In the genomic region with DNA sequence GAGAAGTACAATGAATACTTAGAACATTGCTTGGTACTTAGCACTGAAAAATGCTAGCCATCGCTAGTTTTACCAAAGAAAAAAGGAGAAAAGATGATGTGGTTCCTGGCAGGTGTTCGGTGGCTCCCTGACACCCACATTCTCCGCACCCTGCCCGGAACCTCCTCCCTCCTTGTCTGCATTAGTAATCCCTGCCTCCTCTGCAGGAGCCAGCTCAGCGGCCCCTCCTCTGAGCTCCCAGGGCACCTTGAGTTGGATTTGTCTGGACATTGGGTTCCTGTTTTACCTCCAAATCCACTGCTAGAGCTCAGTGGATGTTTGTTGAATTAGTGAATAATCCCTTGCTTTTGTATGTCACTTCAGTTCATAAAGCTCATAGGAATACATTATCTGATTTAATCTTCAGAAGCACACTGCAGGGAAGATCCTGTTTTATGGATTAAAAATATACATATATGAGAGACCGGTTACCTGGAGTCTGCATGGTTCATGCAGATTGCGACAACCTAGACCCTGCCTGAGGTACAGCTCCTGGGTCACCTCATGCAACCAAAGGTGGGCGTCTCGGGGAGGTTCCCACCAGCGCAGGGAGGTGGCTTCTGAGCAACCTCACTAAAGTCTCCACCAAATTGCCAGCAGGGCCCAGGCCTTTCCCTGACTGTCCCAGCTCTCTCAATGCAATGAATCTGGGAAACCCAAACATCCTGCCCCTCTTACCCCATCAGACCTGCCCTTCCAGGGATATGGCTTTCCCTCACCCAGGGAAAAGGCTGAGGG, we compare ENCODE assay signal across 16 cellular contexts. TPM values are rescaled to one million over a fixed set of nuclear protein-coding genes. Genes with fewer than 3 reads are reported as not detected.
DNase-seq lines count a peak whose midpoint lies in the region; ATAC-seq, FAIRE-seq and TF ChIP-seq lines count a peak whose summit lies in the region.
"Had no signal": no experiment of that assay in that cellular context is flagged by ENCODE, and none has a peak within 500 bp of the region (broad histone marks: within the 10 kb centered on the region; RNA-seq: fewer than 3 reads in every experiment).

No MANE protein-coding gene starts in this region.

- no peaks in the 10 kb centered on the region for H3K36me3 ChIP-seq in K562 (ENCODE audit: control insufficient read depth, insufficient read depth, low read length)
- no peaks in the 10 kb centered on the region for H3K36me3 ChIP-seq in tibial artery
- H3K36me3 ChIP-seq: colonic mucosa, right atrium auricular region, thoracic aorta had no signal

- POLR2A ChIA-PET in T-cell (lab: Charles Lee) = no interaction called here
- POLR2A ChIA-PET in K562 (lab: Yijun Ruan, JAX) = interaction anchor here (0.6 to 1.2 kb wide), 7 partner anchors 8 to 23 kb away, joined by 3 to 4 read pairs (median 3); no protein-coding TSS in a partner anchor

- H2AFZ ChIP-seq in K562 (ENCODE audit: low read depth, low read length) = no peak overlapping the region

- CTCF ChIA-PET in T-cell (lab: Charles Lee) = no interaction called here
- CTCF ChIA-PET in K562 (lab: Yijun Ruan, JAX; ENCODE audit: low intra/inter-chr PET ratio) = no interaction called here

- H3K4me3 ChIP-seq in K562 (no peak overlapping the region), tibial artery (no peak overlapping the region)
- H3K4me3 ChIP-seq: colonic mucosa, right atrium auricular region, thoracic aorta had no signal

- H3K27me3 ChIP-seq in K562 (ENCODE audit: control insufficient read depth in 2 of 2, insufficient read depth in 2 of 2, low read length in 2 of 2) (peaks cover 2 to 5% of the 10 kb centered on the region in 2 experiments; a peak in 1 of 5 replicates), tibial artery (peaks cover 0 to 16% of the 10 kb centered on the region in 2 donors)
- H3K27me3 ChIP-seq: colonic mucosa, right atrium auricular region had no signal

- H3K9me3 ChIP-seq in K562 (replicated peaks; ENCODE audit: control insufficient read depth, insufficient read depth, low read depth, low read length) (no peaks in the 10 kb centered on the region), tibial artery (no peaks in the 10 kb centered on the region)
- H3K9me3 ChIP-seq: colonic mucosa, right atrium auricular region, thoracic aorta had no signal

- H3K27me3 Mint-ChIP-seq in T-cell = no peaks in the 10 kb centered on the region

- H3K27ac ChIP-seq in K562 (ENCODE audit: extremely low read depth, low read depth, low read length) = no peak overlapping the region
- H3K27ac ChIP-seq in tibial artery = no peak overlapping the region
- H3K27ac ChIP-seq: colonic mucosa, right atrium auricular region, thoracic aorta had no signal

- TF ChIP-seq POLR2A in K562 (conservative IDR thresholded peaks at IDR 0.05) = no peak
- no peak for TF ChIP-seq POLR2A in GM12892 (IDR thresholded peaks at IDR 0.05; ENCODE audit: low read depth, low read length)

- no peaks in the 10 kb centered on the region for H3K36me3 Mint-ChIP-seq in T-cell

- DNase-seq in D721Med (ENCODE audit: insufficient read length, low spot score) (peak; percentile 68), T-cell (no peak), K562 (ENCODE audit: extremely low read depth in 1 of 4, low spot score in 3 of 4) (peak in 1 of 4 experiments; percentile 27), posterior cingulate gyrus (peak in 8 of 10 donors; percentile 26 to 92 (median 60)), NCI-H1048 (lab: John Stamatoyannopoulos, UW) (no peak), tibial artery (no peak), GM12892 (ENCODE audit: insufficient read length) (no peak)
- DNase-seq: colonic mucosa, IMR-90, NCI-H1694, NCI-H526, SIG-M5 had no signal

- 10% methylated on average over 10 of the region's 10 CpGs for WGBS in K562 (ENCODE audit: insufficient coverage, low coverage, missing lambda C conversion rate)

- no peaks in the 10 kb centered on the region for H4K20me1 ChIP-seq in K562 (replicated peaks; ENCODE audit: control insufficient read depth, insufficient read depth, low read length)

- no peaks in the 10 kb centered on the region for H3K79me2 ChIP-seq in K562 (ENCODE audit: control insufficient read depth, insufficient read depth, low read length)

- ATAC-seq in T-cell (replicated peaks in 1 of 4) (peak in 3 of 4 experiments; percentile 18 to 23 (median 22)), K562 (peak; percentile 56), GM21390 (IDR thresholded peaks at IDR 0.05; ENCODE audit: unreplicated experiment) (no peak)

- no peak for TF ChIP-seq EP300 in K562 (IDR thresholded peaks at IDR 0.05; ENCODE audit: low read length)

- H3K4me2 ChIP-seq in K562 (ENCODE audit: insufficient read depth, low read length) = no peak overlapping the region

- TF ChIP-seq CTCF in D721Med (IDR thresholded peaks at IDR 0.05; ENCODE audit: insufficient read depth, missing control alignments) (no peak), K562 (IDR thresholded peaks at IDR 0.05 in 2 of 3, conservative IDR thresholded peaks at IDR 0.05 in 1 of 3; ENCODE audit: insufficient read depth in 2 of 3, low read depth in 1 of 3, low read length in 3 of 3) (no peak), tibial artery (IDR thresholded peaks at IDR 0.05) (no peak)

- no peaks in the 10 kb centered on the region for H3K9me3 Mint-ChIP-seq in T-cell

- no peak for TF ChIP-seq RAD21 in K562 (CRISPR knock-in tag; conservative IDR thresholded peaks at IDR 0.05 in 1 of 2, IDR thresholded peaks at IDR 0.05 in 1 of 2)

- BruUV-seq in K562 (replicated peaks; lab: Mats Ljungman, UMichigan) = no TSS peak

- intact Hi-C loops in K562 (cut with micrococcal nuclease) (no loop called here), posterior cingulate gyrus (cut with DNase I) (no loop called here), tibial artery (cut with DNase I; ENCODE audit: low total_unique reads) (no loop called here)

- no peaks in the 10 kb centered on the region for H3K9me1 ChIP-seq in K562 (ENCODE audit: control insufficient read depth, insufficient read depth, low read length)

- in situ Hi-C loops in K562 (cut with MboI) = no loop called here

- H3K4me3 Mint-ChIP-seq in T-cell = peak overlapping the region in 1 of 3 donors; percentile 55

- peaks cover 3% of the 10 kb centered on the region in 2 experiments; a peak in 3 of 5 replicates for H3K4me1 ChIP-seq in K562 (replicated peaks in 1 of 2; ENCODE audit: control insufficient read depth in 2 of 2, insufficient read depth in 2 of 2, low read length in 2 of 2)
- no peaks in the 10 kb centered on the region for H3K4me1 ChIP-seq in tibial artery
- H3K4me1 ChIP-seq: colonic mucosa, right atrium auricular region had no signal

- 0 out of 4 replicates have a peak overlapping the region, but pooled peaks of 1 of the 2 experiments have one; percentile 20 for H3K9ac ChIP-seq in K562 (ENCODE audit: insufficient read depth in 1 of 2, low read depth in 2 of 2, low read length in 2 of 2)

- peaks cover 29 to 37% (median 36%) of the 10 kb centered on the region in 3 donors for H3K4me1 Mint-ChIP-seq in T-cell

- H3K27ac Mint-ChIP-seq in T-cell = peak overlapping the region; percentile 15 to 79

- peak; percentile 56 for FAIRE-seq in D721Med (lab: Jason Lieb, UNC)
- no peak for FAIRE-seq in K562 (lab: Jason Lieb, UNC)
- no peak for FAIRE-seq in GM12892 (lab: Jason Lieb, UNC)
- FAIRE-seq: frontal cortex had no signal

RNA-seq across cellular contexts. Expression of gene PCAT6, which starts 24.2 kb away (rescaled TPM):
- 1 to 10 TPM in 2 of 5 donors, under 1 TPM in 2, not detected in 1; 0.44 to 1.5 (median 0.79) TPM for total RNA-seq in T-cell
- total RNA-seq in K562 (2011; cell fraction: chromatin; rRNA removed; ENCODE audit: low replicate concordance) = 3.1 and 5.2 TPM in 2 replicates
- 1.4 and 6.3 TPM in 2 replicates for total RNA-seq in K562 (2011; cell fraction: nucleolus; rRNA removed)
- 4.4 and 5.0 TPM in 2 replicates for total RNA-seq in K562 (2011; cell fraction: nucleoplasm; rRNA removed)
- 0.45 TPM in 1 of 2 replicates, not detected in the other for total RNA-seq in K562 (2014; rRNA removed)
- total RNA-seq in K562 (2014; rRNA removed; fragmentation: Illumina TruSeq; extraction: Trizol) = 0.25 TPM in 1 of 2 replicates, not detected in the other
- total RNA-seq in K562 (2015; rRNA removed; fragmentation: Illumina TruSeq; extraction: Trizol) = 0.36 TPM in 1 of 2 replicates, not detected in the other
- 2.4 and 2.5 TPM in 2 replicates for total RNA-seq in K562 (2021)
- polyA plus RNA-seq in K562 (2011; rRNA removed) = 1.0 and 2.2 TPM in 2 replicates
- 2.6 and 4.9 TPM in 2 replicates for polyA plus RNA-seq in K562 (2011; cell fraction: cytosol; rRNA removed)
- polyA plus RNA-seq in K562 (2011; cell fraction: nucleus; rRNA removed) = 9.1 and 9.4 TPM in 2 replicates
- polyA plus RNA-seq in K562 (2012) = 2.6 and 2.8 TPM in 2 replicates
- polyA plus RNA-seq in K562 (2014; fragmentation: Illumina TruSeq; extraction: Trizol) = 0.65 and 2.8 TPM in 2 replicates
- under 1 TPM; 0.35 to 0.42 TPM for polyA plus RNA-seq in K562 (2014; fragmentation: Nextera tagmentation; extraction: Ambion mirVana)
- polyA plus RNA-seq in K562 (2014; rRNA removed) = 0.13 and 1.0 TPM in 2 replicates
- polyA minus RNA-seq in K562 (2011; rRNA and poly(A)+ RNA removed) = 0.66 TPM in 1 of 2 replicates, not detected in the other
- not detected in 2 replicates for polyA minus RNA-seq in K562 (2011; cell fraction: cytosol; rRNA and poly(A)+ RNA removed)
- polyA minus RNA-seq in K562 (2011; cell fraction: nucleus; rRNA and poly(A)+ RNA removed) = 1.9 and 3.1 TPM in 2 replicates
- polyA plus RNA-seq in GM12892 (2012; ENCODE audit: missing spikeins) = 1.5 TPM
- total RNA-seq: frontal cortex, IMR-90, right atrium auricular region, thoracic aorta had no signal

RNA-seq across cellular contexts. Expression of gene KDM5B, which starts 26.7 kb away (rescaled TPM):
- 10 to 100 TPM; 46.3 to 71.7 (median 56.5) TPM for total RNA-seq in T-cell
- total RNA-seq in K562 (2011; cell fraction: chromatin; rRNA removed; ENCODE audit: low replicate concordance) = 288 and 694 TPM in 2 replicates
- total RNA-seq in K562 (2011; cell fraction: nucleolus; rRNA removed) = 161 and 184 TPM in 2 replicates
- total RNA-seq in K562 (2011; cell fraction: nucleoplasm; rRNA removed) = 310 and 396 TPM in 2 replicates
- total RNA-seq in K562 (2014; rRNA removed) = 50.7 and 56.3 TPM in 2 replicates
- total RNA-seq in K562 (2014; rRNA removed; fragmentation: Illumina TruSeq; extraction: Trizol) = 71.4 and 78.0 TPM in 2 replicates
- total RNA-seq in K562 (2015; rRNA removed; fragmentation: Illumina TruSeq; extraction: Trizol) = 54.6 and 57.1 TPM in 2 replicates
- 88.5 and 90.6 TPM in 2 replicates for total RNA-seq in K562 (2021)
- 61.1 and 72.3 TPM in 2 replicates for polyA plus RNA-seq in K562 (2011; rRNA removed)
- polyA plus RNA-seq in K562 (2011; cell fraction: cytosol; rRNA removed) = 38.5 and 52.9 TPM in 2 replicates
- 89.8 and 102 TPM in 2 replicates for polyA plus RNA-seq in K562 (2011; cell fraction: nucleus; rRNA removed)
- 35.3 and 36.5 TPM in 2 replicates for polyA plus RNA-seq in K562 (2012)
- polyA plus RNA-seq in K562 (2014; fragmentation: Illumina TruSeq; extraction: Trizol) = 44.4 and 58.5 TPM in 2 replicates
- 10 to 100 TPM; 15.4 to 18.5 TPM for polyA plus RNA-seq in K562 (2014; fragmentation: Nextera tagmentation; extraction: Ambion mirVana)
- polyA plus RNA-seq in K562 (2014; rRNA removed) = 32.6 and 38.6 TPM in 2 replicates
- 254 and 263 TPM in 2 replicates for polyA minus RNA-seq in K562 (2011; rRNA and poly(A)+ RNA removed)
- 73.4 and 106 TPM in 2 replicates for polyA minus RNA-seq in K562 (2011; cell fraction: cytosol; rRNA and poly(A)+ RNA removed)
- 109 and 175 TPM in 2 replicates for polyA minus RNA-seq in K562 (2011; cell fraction: nucleus; rRNA and poly(A)+ RNA removed)
- 13.5 TPM for polyA plus RNA-seq in GM12892 (2012; ENCODE audit: missing spikeins)

RNA-seq across cellular contexts. Expression of gene RABIF, which starts 54.0 kb away (rescaled TPM):
- total RNA-seq in T-cell = 10 to 100 TPM in 4 of 5 donors, 1 to 10 TPM in 1; 9.2 to 18.3 (median 15.6) TPM
- 8.4 and 11.4 TPM in 2 replicates for total RNA-seq in K562 (2011; cell fraction: chromatin; rRNA removed; ENCODE audit: low replicate concordance)
- total RNA-seq in K562 (2011; cell fraction: nucleolus; rRNA removed) = 7.4 and 8.3 TPM in 2 replicates
- total RNA-seq in K562 (2011; cell fraction: nucleoplasm; rRNA removed) = 12.5 and 28.8 TPM in 2 replicates
- 7.4 and 11.4 TPM in 2 replicates for total RNA-seq in K562 (2014; rRNA removed)
- 8.8 and 9.8 TPM in 2 replicates for total RNA-seq in K562 (2014; rRNA removed; fragmentation: Illumina TruSeq; extraction: Trizol)
- total RNA-seq in K562 (2015; rRNA removed; fragmentation: Illumina TruSeq; extraction: Trizol) = 13.3 and 13.4 TPM in 2 replicates
- 11.0 and 12.3 TPM in 2 replicates for total RNA-seq in K562 (2021)
- 14.9 and 17.1 TPM in 2 replicates for polyA plus RNA-seq in K562 (2011; rRNA removed)
- polyA plus RNA-seq in K562 (2011; cell fraction: cytosol; rRNA removed) = 11.9 and 16.6 TPM in 2 replicates
- polyA plus RNA-seq in K562 (2011; cell fraction: nucleus; rRNA removed) = 6.4 and 8.5 TPM in 2 replicates
- 14.5 and 15.4 TPM in 2 replicates for polyA plus RNA-seq in K562 (2012)
- polyA plus RNA-seq in K562 (2014; fragmentation: Illumina TruSeq; extraction: Trizol) = 17.6 and 20.1 TPM in 2 replicates
- 10 to 100 TPM in 1 of 2 experiments, 1 to 10 TPM in 1; 8.7 to 10.1 TPM for polyA plus RNA-seq in K562 (2014; fragmentation: Nextera tagmentation; extraction: Ambion mirVana)
- 13.8 and 14.3 TPM in 2 replicates for polyA plus RNA-seq in K562 (2014; rRNA removed)
- 10.8 and 12.4 TPM in 2 replicates for polyA minus RNA-seq in K562 (2011; rRNA and poly(A)+ RNA removed)
- polyA minus RNA-seq in K562 (2011; cell fraction: cytosol; rRNA and poly(A)+ RNA removed) = 3.1 and 5.5 TPM in 2 replicates
- polyA minus RNA-seq in K562 (2011; cell fraction: nucleus; rRNA and poly(A)+ RNA removed) = 3.4 and 5.8 TPM in 2 replicates
- polyA plus RNA-seq in GM12892 (2012; ENCODE audit: missing spikeins) = 6.1 TPM

Comparison
In these comparisons a context has a peak if more than half of its experiments do, and no peak if none do; other contexts are left out.
1. DNase-seq: peak in D721Med (single experiment) and posterior cingulate gyrus (8 of 10); none in T-cell (0 of 34), NCI-H1048 (single experiment), tibial artery (0 of 2) and GM12892 (single experiment).